Comparison of ENCODE assay signal across 22 cellular contexts in the genomic region with DNA sequence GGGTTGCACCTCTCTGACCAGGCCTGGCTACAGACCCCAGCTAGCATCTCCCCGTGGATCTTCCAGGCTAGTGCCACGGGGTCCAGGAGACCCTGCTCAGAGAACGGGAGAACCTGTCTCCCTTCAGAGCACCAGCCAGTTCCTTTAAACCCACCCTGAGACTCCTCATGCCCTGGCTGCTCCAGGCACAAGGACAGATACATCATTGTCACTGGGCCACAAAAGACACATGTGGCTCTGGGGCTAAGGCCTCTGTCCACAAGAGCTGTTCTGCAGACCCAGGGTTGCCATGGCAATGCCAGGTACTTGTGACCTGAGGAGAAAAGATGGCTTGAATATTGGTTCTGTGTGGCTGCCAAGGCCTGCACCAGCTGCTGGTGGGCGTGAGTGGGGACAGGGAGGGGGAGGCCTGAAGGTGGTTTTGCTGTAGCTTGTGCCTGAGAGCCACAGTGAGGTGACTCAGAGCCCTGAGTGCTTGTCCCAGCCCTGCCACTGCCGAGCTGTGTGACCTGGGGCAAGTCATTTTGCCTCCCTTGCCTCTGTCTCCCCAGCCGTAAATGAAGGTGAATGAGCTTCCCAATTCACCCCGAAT. TPM values are rescaled to one million over a fixed set of nuclear protein-coding genes. Genes with fewer than 3 reads are reported as not detected.
A peak's percentile ranks its signal among the peaks of the same experiment; 100 is the strongest.
DNase-seq lines count a peak whose midpoint lies in the region; TF ChIP-seq lines count a peak whose summit lies in the region.
"Had no signal": no experiment of that assay in that cellular context is flagged by ENCODE, and none has a peak within 500 bp of the region (broad histone marks: within the 10 kb centered on the region; RNA-seq: fewer than 3 reads in every experiment).

No MANE protein-coding gene starts in this region.

- H3K36me3 ChIP-seq in MM.1S (replicated peaks; ENCODE audit: insufficient read depth, low read length), result no peaks in the 10 kb centered on the region
- H3K36me3 ChIP-seq: BLaER1 treated with 17β-estradiol and CSF1 and Interleukin-3, amounts not matched to agents 10 nM and 100 nM; brain microvascular endothelial cell; thoracic aorta had no signal

- no peaks in the 10 kb centered on the region for H3K9me3 Mint-ChIP-seq in activated T-helper 2 cell treated with anti-CD3 and anti-CD28 coated beads, Interferon-gamma antibody, Interleukin-2, Interleukin-4, amounts not matched to agents 10 μg/mL and 5 μg/mL and 100 μg/mL, durations not matched to agents 14 hours and 24 hours and 36 hours
- H3K9me3 Mint-ChIP-seq: activated naive CD4-positive, alpha-beta T cell treated with anti-CD3 and anti-CD28 coated beads for 36 hours; dendritic cell treated with granulocyte-macrophage colony-stimulating factor and Interleukin-4, amounts not matched to agents 40 ng/mL and 50 ng/mL, for 4 days; nephron had no signal

- H3K27ac ChIP-seq in MM.1S (ENCODE audit: low read length), result no peak overlapping the region
- H3K27ac ChIP-seq: BLaER1 treated with 17β-estradiol and CSF1 and Interleukin-3, amounts not matched to agents 10 nM and 100 nM; brain microvascular endothelial cell; thoracic aorta had no signal

- no peaks in the 10 kb centered on the region for H3K36me3 Mint-ChIP-seq in activated T-helper 2 cell treated with anti-CD3 and anti-CD28 coated beads, Interferon-gamma antibody, Interleukin-2, Interleukin-4, amounts not matched to agents 10 μg/mL and 5 μg/mL and 100 μg/mL, durations not matched to agents 14 hours and 24 hours and 36 hours (ENCODE audit: low read depth)

- H3K4me1 ChIP-seq in MM.1S (ENCODE audit: low read length), result peaks cover 7% of the 10 kb centered on the region

- peaks cover 23% of the 10 kb centered on the region for H3K27me3 Mint-ChIP-seq in activated T-helper 2 cell treated with anti-CD3 and anti-CD28 coated beads, Interferon-gamma antibody, Interleukin-2, Interleukin-4, amounts not matched to agents 10 μg/mL and 5 μg/mL and 100 μg/mL, durations not matched to agents 14 hours and 24 hours and 36 hours (ENCODE audit: low read depth)

- DNase-seq in DMS53 (lab: John Stamatoyannopoulos, UW) (peak; percentile 72), DMS53 treated with DMSO at 0.1 percent for 48 hours (lab: John Stamatoyannopoulos, UW; ENCODE audit: unreplicated experiment) (no peak), posterior vena cava (ENCODE audit: low spot score) (no peak), MM.1S (no peak), HCEC 1CT (no peak)
- peak; percentile 24 for DNase-seq in stimulated activated CD4-positive, alpha-beta T cell treated with anti-CD3 and anti-CD28 coated beads, Interleukin-15, amount 100 ng/mL, for 24 hours
- DNase-seq in stimulated activated CD4-positive, alpha-beta T cell treated with anti-CD3 and anti-CD28 coated beads, Interleukin-4, amount 100 ng/mL, for 4 hours, result no peak
- no peak for DNase-seq in activated T-helper 2 cell treated with anti-CD3 and anti-CD28 coated beads, Interferon-gamma antibody, Interleukin-2, Interleukin-4, amounts not matched to agents 10 μg/mL and 5 μg/mL and 100 μg/mL, durations not matched to agents 14 hours and 24 hours and 36 hours (ENCODE audit: low spot score)
- DNase-seq: activated naive CD4-positive, alpha-beta T cell treated with anti-CD3 and anti-CD28 coated beads for 36 hours; brain microvascular endothelial cell; GOT3; mammary epithelial cell; NCI-H1930 had no signal

- no peak overlapping the region for H2AFZ ChIP-seq in MM.1S (ENCODE audit: low read length)

- H3K79me2 ChIP-seq in MM.1S (ENCODE audit: low read length), result no peaks in the 10 kb centered on the region

- TF ChIP-seq CTCF in MM.1S (IDR thresholded peaks at IDR 0.05; ENCODE audit: low read length), result no peak

- H3F3A ChIP-seq in MM.1S (ENCODE audit: insufficient read depth, low read length), result no peaks in the 10 kb centered on the region

- H3K9ac ChIP-seq in MM.1S (ENCODE audit: low read length), result no peak overlapping the region
- H3K9ac ChIP-seq: BLaER1 treated with 17β-estradiol and CSF1 and Interleukin-3, amounts not matched to agents 10 nM and 100 nM had no signal

- H4K20me1 ChIP-seq in MM.1S (ENCODE audit: insufficient read depth, low read length), result no peaks in the 10 kb centered on the region

- H3K4me3 ChIP-seq in MM.1S (ENCODE audit: low read length), result no peak overlapping the region
- H3K4me3 ChIP-seq: BLaER1 treated with 17β-estradiol and CSF1 and Interleukin-3, amounts not matched to agents 10 nM and 100 nM; thoracic aorta had no signal

- no peaks in the 10 kb centered on the region for H3K9me3 ChIP-seq in MM.1S (replicated peaks; ENCODE audit: insufficient read depth, low read length)
- H3K9me3 ChIP-seq: BLaER1 treated with 17β-estradiol and CSF1 and Interleukin-3, amounts not matched to agents 10 nM and 100 nM; thoracic aorta had no signal

- no peak overlapping the region for H3K4me2 ChIP-seq in MM.1S (ENCODE audit: low read depth, low read length)
- H3K4me2 ChIP-seq: BLaER1 treated with 17β-estradiol and CSF1 and Interleukin-3, amounts not matched to agents 10 nM and 100 nM had no signal

- intact Hi-C loops in activated T-helper 2 cell treated with anti-CD3 and anti-CD28 coated beads, Interferon-gamma antibody, Interleukin-2, Interleukin-4, amounts not matched to agents 10 μg/mL and 5 μg/mL and 100 μg/mL, durations not matched to agents 14 hours and 24 hours and 36 hours (cut with micrococcal nuclease), result loop anchor here (10.0 kb wide), 1 partner anchor 142 kb away; a partner anchor contains a TSS
- intact Hi-C loops in posterior vena cava (cut with DNase I), result no loop called here

- H3K4me3 Mint-ChIP-seq in activated T-helper 2 cell treated with anti-CD3 and anti-CD28 coated beads, Interferon-gamma antibody, Interleukin-2, Interleukin-4, amounts not matched to agents 10 μg/mL and 5 μg/mL and 100 μg/mL, durations not matched to agents 14 hours and 24 hours and 36 hours (ENCODE audit: low read depth), result no peak overlapping the region
- H3K4me3 Mint-ChIP-seq: activated naive CD4-positive, alpha-beta T cell treated with anti-CD3 and anti-CD28 coated beads for 36 hours; dendritic cell treated with granulocyte-macrophage colony-stimulating factor and Interleukin-4, amounts not matched to agents 40 ng/mL and 50 ng/mL, for 4 days; nephron had no signal

- H3K27me3 ChIP-seq in MM.1S (replicated peaks; ENCODE audit: insufficient read depth, low read length), result peaks cover 5% of the 10 kb centered on the region; the same call in 1 of the 2 replicates
- H3K27me3 ChIP-seq: BLaER1 treated with 17β-estradiol and CSF1 and Interleukin-3, amounts not matched to agents 10 nM and 100 nM had no signal

- peaks cover 32% of the 10 kb centered on the region for H3K4me1 Mint-ChIP-seq in activated T-helper 2 cell treated with anti-CD3 and anti-CD28 coated beads, Interferon-gamma antibody, Interleukin-2, Interleukin-4, amounts not matched to agents 10 μg/mL and 5 μg/mL and 100 μg/mL, durations not matched to agents 14 hours and 24 hours and 36 hours (ENCODE audit: low read depth)

- H3K27ac Mint-ChIP-seq in activated T-helper 2 cell treated with anti-CD3 and anti-CD28 coated beads, Interferon-gamma antibody, Interleukin-2, Interleukin-4, amounts not matched to agents 10 μg/mL and 5 μg/mL and 100 μg/mL, durations not matched to agents 14 hours and 24 hours and 36 hours, result peak overlapping the region; percentile 17
- H3K27ac Mint-ChIP-seq: activated naive CD4-positive, alpha-beta T cell treated with anti-CD3 and anti-CD28 coated beads for 36 hours; dendritic cell treated with granulocyte-macrophage colony-stimulating factor and Interleukin-4, amounts not matched to agents 40 ng/mL and 50 ng/mL, for 4 days; nephron had no signal

- H3K9me2 ChIP-seq in MM.1S (replicated peaks; ENCODE audit: insufficient read depth, low read length), result no peaks in the 10 kb centered on the region

RNA-seq across cellular contexts. Expression of a gene that starts 31.8 kb away (rescaled TPM):
- 16.9 and 17.1 TPM in 2 replicates for total RNA-seq in activated T-helper 2 cell treated with anti-CD3 and anti-CD28 coated beads, Interferon-gamma antibody, Interleukin-2, Interleukin-4, amounts not matched to agents 10 μg/mL and 5 μg/mL and 100 μg/mL, durations not matched to agents 14 hours and 24 hours and 36 hours
- 10 to 100 TPM; 11.1 to 11.2 TPM for total RNA-seq in posterior vena cava

RNA-seq across cellular contexts. Expression of a gene that starts 34.6 kb away (rescaled TPM):
- total RNA-seq in activated T-helper 2 cell treated with anti-CD3 and anti-CD28 coated beads, Interferon-gamma antibody, Interleukin-2, Interleukin-4, amounts not matched to agents 10 μg/mL and 5 μg/mL and 100 μg/mL, durations not matched to agents 14 hours and 24 hours and 36 hours, result 0.05 and 0.14 TPM in 2 replicates
- total RNA-seq in posterior vena cava, result not detected
- total RNA-seq: A172, HT-29, LHCN-M2, renal cortical epithelial cell, SK-MEL-5, thoracic aorta had no signal

Comparison
In these comparisons a context has a peak if more than half of its experiments do, and no peak if none do; other contexts are left out.
1. DNase-seq: peak in DMS53 (single experiment) and stimulated activated CD4-positive, alpha-beta T cell treated with anti-CD3 and anti-CD28 coated beads, Interleukin-15, amount 100 ng/mL, for 24 hours (single experiment); none in DMS53 treated with DMSO at 0.1 percent for 48 hours (single experiment), stimulated activated CD4-positive, alpha-beta T cell treated with anti-CD3 and anti-CD28 coated beads, Interleukin-4, amount 100 ng/mL, for 4 hours (0 of 2), activated T-helper 2 cell treated with anti-CD3 and anti-CD28 coated beads, Interferon-gamma antibody, Interleukin-2, Interleukin-4, amounts not matched to agents 10 μg/mL and 5 μg/mL and 100 μg/mL, durations not matched to agents 14 hours and 24 hours and 36 hours (single experiment), posterior vena cava (single experiment), MM.1S (single experiment) and HCEC 1CT (single experiment).